ENCODE assay signal across 28 cellular contexts in genomic region chr20:49225896-49226295, GRCh38. TPM values are rescaled to one million over a fixed set of nuclear protein-coding genes. Genes with fewer than 3 reads are reported as not detected.
DNase-seq lines count a peak whose midpoint lies in the region; ATAC-seq, FAIRE-seq and TF ChIP-seq lines count a peak whose summit lies in the region.
"Had no signal": no experiment of that assay in that cellular context is flagged by ENCODE, and none has a peak within 500 bp of the region (broad histone marks: within the 10 kb centered on the region; RNA-seq: fewer than 3 reads in every experiment).

No MANE protein-coding gene starts in this region.

- no peaks in the 10 kb centered on the region for H3K9me3 ChIP-seq in HepG2 (ENCODE audit: low read length)
- H3K9me3 ChIP-seq in right lobe of liver: no peaks in the 10 kb centered on the region
- no peaks in the 10 kb centered on the region for H3K9me3 ChIP-seq in astrocyte (ENCODE audit: insufficient read depth, low read depth, low read length)
- H3K9me3 ChIP-seq in naive thymus-derived CD4-positive, alpha-beta T cell (ENCODE audit: control insufficient read depth in 2 of 3, low read length in 3 of 3): no peaks in the 10 kb centered on the region
- H3K9me3 ChIP-seq: gastrocnemius medialis, tibial artery had no signal

- H4K20me1 ChIP-seq in HepG2 (ENCODE audit: insufficient read depth, low read length) (no peaks in the 10 kb centered on the region), astrocyte (ENCODE audit: insufficient read depth, low read length) (no peaks in the 10 kb centered on the region)

- WGBS in HepG2 (ENCODE audit: low lambda C conversion rate): 94% methylated on average over 7 of the region's 7 CpGs
- WGBS in right lobe of liver (ENCODE audit: insufficient coverage, low coverage, low lambda C conversion rate, missing lambda C conversion rate): 88% methylated on average over 5 of the region's 7 CpGs

- H2AFZ ChIP-seq in HepG2 (ENCODE audit: low read length): no peak overlapping the region
- H2AFZ ChIP-seq in astrocyte (ENCODE audit: low read depth, low read length): no peak overlapping the region

- no TSS peak for BruUV-seq in HepG2 (replicated peaks; lab: Mats Ljungman, UMichigan)

- peak overlapping the region; percentile 50 for H3K4me3 Mint-ChIP-seq in astrocyte (ENCODE audit: unreplicated experiment)
- peak overlapping the region in 1 of 10 donors; percentile 51 for H3K4me3 Mint-ChIP-seq in naive thymus-derived CD4-positive, alpha-beta T cell
- H3K4me3 Mint-ChIP-seq: activated naive CD8-positive, alpha-beta T cell treated with anti-CD3 and anti-CD28 coated beads, Interleukin-2, amount 10 ng/mL, durations not matched to agents 7 days and 5 days; stimulated activated naive CD8-positive, alpha-beta T cell treated with anti-CD3 and anti-CD28 coated beads, Interleukin-15, amount 100 ng/mL, for 72 hours had no signal

- FAIRE-seq in HepG2 (lab: Jason Lieb, UNC) (no peak), astrocyte (lab: Jason Lieb, UNC) (no peak)
- FAIRE-seq: endothelial cell of umbilical vein had no signal

- no peak overlapping the region for H3K27ac Mint-ChIP-seq in astrocyte (ENCODE audit: unreplicated experiment)
- H3K27ac Mint-ChIP-seq in naive thymus-derived CD4-positive, alpha-beta T cell: peak overlapping the region in 5 of 9 donors; percentile 23 to 85 (median 55)
- H3K27ac Mint-ChIP-seq: activated naive CD8-positive, alpha-beta T cell treated with anti-CD3 and anti-CD28 coated beads, Interleukin-2, amount 10 ng/mL, durations not matched to agents 7 days and 5 days had no signal

- intact Hi-C loops in HepG2 (cut with micrococcal nuclease; ENCODE audit: unreplicated experiment): no loop called here
- intact Hi-C loops in right lobe of liver (cut with DNase I): no loop called here
- intact Hi-C loops in naive thymus-derived CD4-positive, alpha-beta T cell (cut with micrococcal nuclease): loop anchor here in 1 of 2 donors (10.0 kb wide), 1 partner anchor 1149 kb away; no protein-coding TSS in a partner anchor
- intact Hi-C loops in Right ventricle myocardium superior (cut with DNase I): no loop called here

- H3K27me3 Mint-ChIP-seq in astrocyte (ENCODE audit: low read depth, unreplicated experiment): no peaks in the 10 kb centered on the region
- H3K27me3 Mint-ChIP-seq in naive thymus-derived CD4-positive, alpha-beta T cell: no peaks in the 10 kb centered on the region
- H3K27me3 Mint-ChIP-seq: activated naive CD8-positive, alpha-beta T cell treated with anti-CD3 and anti-CD28 coated beads, Interleukin-2, amount 10 ng/mL, durations not matched to agents 7 days and 5 days; stimulated activated naive CD8-positive, alpha-beta T cell treated with anti-CD3 and anti-CD28 coated beads, Interleukin-15, amount 100 ng/mL, for 72 hours had no signal

- ATAC-seq in HepG2 (peak; percentile 52), right lobe of liver (no peak), Right ventricle myocardium superior (ENCODE audit: poor library complexity) (no peak), GM19397 (IDR thresholded peaks at IDR 0.05; ENCODE audit: unreplicated experiment) (no peak)
- ATAC-seq in naive thymus-derived CD4-positive, alpha-beta T cell: no peak
- ATAC-seq: gastrocnemius medialis; stimulated activated naive CD8-positive, alpha-beta T cell treated with anti-CD3 and anti-CD28 coated beads, Interleukin-15, amount 100 ng/mL, for 72 hours had no signal

- TF ChIP-seq POLR2A in HepG2 (IDR thresholded peaks at IDR 0.05; ENCODE audit: insufficient read depth in 1 of 2, low read depth in 2 of 2, low read length in 2 of 2) (no peak), right lobe of liver (IDR thresholded peaks at IDR 0.05) (no peak)

- no peak overlapping the region for H3K4me3 ChIP-seq in HepG2 (replicated peaks in 1 of 3; ENCODE audit: insufficient read depth in 1 of 3, low read depth in 2 of 3, low read length in 3 of 3)
- H3K4me3 ChIP-seq in right lobe of liver: no peak overlapping the region
- H3K4me3 ChIP-seq in astrocyte (ENCODE audit: insufficient read depth, low read depth, low read length): no peak overlapping the region
- H3K4me3 ChIP-seq in naive thymus-derived CD4-positive, alpha-beta T cell (ENCODE audit: low read length): no peak overlapping the region
- H3K4me3 ChIP-seq: dorsolateral prefrontal cortex, gastrocnemius medialis, skin epidermis, tibial artery had no signal

- peaks cover 36% of the 10 kb centered on the region for H3K36me3 Mint-ChIP-seq in astrocyte (ENCODE audit: low read depth, unreplicated experiment)
- H3K36me3 Mint-ChIP-seq in naive thymus-derived CD4-positive, alpha-beta T cell: peaks cover 9 to 64% (median 24%) of the 10 kb centered on the region in 5 donors

- H3K79me2 ChIP-seq in HepG2 (ENCODE audit: insufficient read depth, low read length): peaks cover 4% of the 10 kb centered on the region
- peaks cover 5% of the 10 kb centered on the region for H3K79me2 ChIP-seq in astrocyte (ENCODE audit: insufficient read depth, low read length)

- POLR2A ChIA-PET in HepG2 (lab: Yijun Ruan, JAX): no interaction called here
- POLR2A ChIA-PET in naive thymus-derived CD4-positive, alpha-beta T cell (lab: Charles Lee): no interaction called here

- no peak for TF ChIP-seq EP300 in HepG2 (IDR thresholded peaks at IDR 0.05; ENCODE audit: low read depth in 2 of 2, low read length in 2 of 2)
- no peak for TF ChIP-seq EP300 in HepG2 (CRISPR knock-in tag; IDR thresholded peaks at IDR 0.05; ENCODE audit: borderline replicate concordance)

- no peak for TF ChIP-seq RAD21 in HepG2 (CRISPR knock-in tag; IDR thresholded peaks at IDR 0.05)

- H3K4me2 ChIP-seq in HepG2 (ENCODE audit: low read depth, low read length): no peak overlapping the region
- no peak overlapping the region for H3K4me2 ChIP-seq in astrocyte (ENCODE audit: low read length)

- H3K9me3 Mint-ChIP-seq in astrocyte (ENCODE audit: unreplicated experiment): no peaks in the 10 kb centered on the region
- H3K9me3 Mint-ChIP-seq in naive thymus-derived CD4-positive, alpha-beta T cell: no peaks in the 10 kb centered on the region
- H3K9me3 Mint-ChIP-seq: activated naive CD8-positive, alpha-beta T cell treated with anti-CD3 and anti-CD28 coated beads, Interleukin-2, amount 10 ng/mL, durations not matched to agents 7 days and 5 days; stimulated activated naive CD8-positive, alpha-beta T cell treated with anti-CD3 and anti-CD28 coated beads, Interleukin-15, amount 100 ng/mL, for 72 hours had no signal

- H3K27me3 ChIP-seq in HepG2 (ENCODE audit: control insufficient read depth in 1 of 2, insufficient read depth in 2 of 2, low read length in 2 of 2) (no peaks in the 10 kb centered on the region), right lobe of liver (no peaks in the 10 kb centered on the region), astrocyte (ENCODE audit: insufficient read depth, low read length) (no peaks in the 10 kb centered on the region)
- H3K27me3 ChIP-seq in naive thymus-derived CD4-positive, alpha-beta T cell (ENCODE audit: control insufficient read depth in 2 of 2, insufficient read depth in 2 of 2, low read length in 2 of 2): no peaks in the 10 kb centered on the region
- H3K27me3 ChIP-seq: dorsolateral prefrontal cortex, gastrocnemius medialis, tibial artery had no signal

- in situ Hi-C loops in HepG2 (cut with HindIII; ENCODE audit: extremely low pct_ligation_motif_present, low pct_unique_long_range_greater_than_20kb): no loop called here

- peaks cover 14% of the 10 kb centered on the region for H3K4me1 Mint-ChIP-seq in astrocyte (ENCODE audit: low read depth, unreplicated experiment)
- peaks cover 3 to 17% (median 10%) of the 10 kb centered on the region in 7 donors for H3K4me1 Mint-ChIP-seq in naive thymus-derived CD4-positive, alpha-beta T cell

- DNase-seq in HepG2 (ENCODE audit: low spot score): no peak
- DNase-seq in right lobe of liver: no peak
- no peak for DNase-seq in astrocyte (ENCODE audit: low read depth)
- no peak for DNase-seq in naive thymus-derived CD4-positive, alpha-beta T cell
- DNase-seq in Right ventricle myocardium superior: no peak
- DNase-seq in dermis blood vessel endothelial cell: no peak
- DNase-seq in EL: no peak
- DNase-seq: activated CD4-positive, alpha-beta T cell treated with anti-CD3 and anti-CD28 coated beads for 1 hour; activated naive CD8-positive, alpha-beta T cell treated with anti-CD3 and anti-CD28 coated beads, Interleukin-2, amount 10 ng/mL, durations not matched to agents 7 days and 5 days; activated T-cell treated with anti-CD3 and anti-CD28 coated beads for 4 hours; aorta; central memory CD4-positive, alpha-beta T cell; dorsolateral prefrontal cortex; gastrocnemius medialis; H7; Karpas-422; NCI-H1436; NCI-H2081 treated with DMSO at 0.1 percent for 48 hours; NCI-H226; NCI-H69; occipital lobe; SHP77; stimulated activated naive CD8-positive, alpha-beta T cell treated with anti-CD3 and anti-CD28 coated beads, Interleukin-15, amount 100 ng/mL, for 72 hours; T-helper 2 cell; tibial artery had no signal

- TF ChIP-seq CTCF in HepG2 (CRISPR knock-in tag; IDR thresholded peaks at IDR 0.05) (peak; percentile 22; the same call in 1 of the 2 replicates), right lobe of liver (IDR thresholded peaks at IDR 0.05) (no peak), astrocyte (IDR thresholded peaks at IDR 0.05; ENCODE audit: insufficient read depth, low read depth, low read length) (no peak)

- H3K4me1 ChIP-seq in HepG2 (ENCODE audit: insufficient read depth, low read length) (peaks cover 5% of the 10 kb centered on the region; the same call in 1 of the 2 replicates), right lobe of liver (no peaks in the 10 kb centered on the region), astrocyte (ENCODE audit: insufficient read depth, low read length) (no peaks in the 10 kb centered on the region)
- H3K4me1 ChIP-seq in naive thymus-derived CD4-positive, alpha-beta T cell (ENCODE audit: control insufficient read depth in 2 of 2, insufficient read depth in 2 of 2, low read length in 2 of 2): peaks cover 0 to under 1% of the 10 kb centered on the region in 2 donors
- H3K4me1 ChIP-seq: gastrocnemius medialis had no signal

- H3K9ac ChIP-seq in HepG2 (ENCODE audit: insufficient read depth, low read depth, low read length) (no peak overlapping the region), astrocyte (ENCODE audit: low read length) (no peak overlapping the region)

- H3K27ac ChIP-seq in HepG2 (ENCODE audit: extremely low read length, insufficient read depth, low read length) (no peak overlapping the region), right lobe of liver (no peak overlapping the region), astrocyte (ENCODE audit: low read depth, low read length) (no peak overlapping the region)
- H3K27ac ChIP-seq in naive thymus-derived CD4-positive, alpha-beta T cell (ENCODE audit: low read depth, low read length): no peak overlapping the region
- H3K27ac ChIP-seq: dorsolateral prefrontal cortex, gastrocnemius medialis, skin epidermis, tibial artery had no signal

- H3K36me3 ChIP-seq in HepG2 (replicated peaks in 1 of 2; ENCODE audit: control insufficient read depth in 1 of 2, insufficient read depth in 2 of 2, low read length in 2 of 2) (peaks cover 59 to 86% of the 10 kb centered on the region in 2 experiments), right lobe of liver (peaks cover 0 to 83% (median 37%) of the 10 kb centered on the region in 4 donors), astrocyte (ENCODE audit: insufficient read depth, low read length) (peaks cover 42% of the 10 kb centered on the region)
- H3K36me3 ChIP-seq in naive thymus-derived CD4-positive, alpha-beta T cell (ENCODE audit: control insufficient read depth in 2 of 3, insufficient read depth in 3 of 3, low read length in 3 of 3): peaks cover 33 to 89% (median 36%) of the 10 kb centered on the region in 3 experiments

- CTCF ChIA-PET in HepG2 (lab: Yijun Ruan, JAX; ENCODE audit: low intra/inter-chr PET ratio, low total read pairs): interaction anchor here (0.7 kb wide), 1 partner anchor 93 kb away, joined by 3 read pairs; no protein-coding TSS in a partner anchor
- CTCF ChIA-PET in naive thymus-derived CD4-positive, alpha-beta T cell (lab: Charles Lee): no interaction called here

RNA-seq across cellular contexts. Expression of gene DDX27, which starts 6.7 kb away (rescaled TPM):
- total RNA-seq in HepG2 (2016; rRNA removed; fragmentation: Illumina TruSeq; extraction: Trizol): 72.8 and 88.3 TPM in 2 replicates
- total RNA-seq in HepG2 (2016; cell fraction: cytosol; rRNA removed; fragmentation: Illumina TruSeq; extraction: Trizol; ENCODE audit: low read depth): 8.9 and 9.5 TPM in 2 replicates
- total RNA-seq in HepG2 (2016; cell fraction: insoluble cytoplasmic fraction; rRNA removed; fragmentation: Illumina TruSeq; extraction: Trizol): 75.2 and 79.2 TPM in 2 replicates
- total RNA-seq in HepG2 (2016; cell fraction: membrane; rRNA removed; fragmentation: Illumina TruSeq; extraction: Trizol): 14.0 and 18.2 TPM in 2 replicates
- 44.4 and 46.5 TPM in 2 replicates for total RNA-seq in HepG2 (2016; cell fraction: nucleus; rRNA removed; fragmentation: Illumina TruSeq; extraction: Trizol)
- polyA plus RNA-seq in HepG2 (2011; rRNA removed): 42.6 and 48.0 TPM in 2 replicates
- 38.6 and 49.4 TPM in 2 replicates for polyA plus RNA-seq in HepG2 (2011; cell fraction: cytosol; rRNA removed)
- polyA plus RNA-seq in HepG2 (2011; cell fraction: nucleus; rRNA removed): 62.5 and 66.4 TPM in 2 replicates
- polyA plus RNA-seq in HepG2 (2012): 35.3 and 37.4 TPM in 2 replicates
- polyA plus RNA-seq in HepG2 (2016; cell fraction: cytosol; fragmentation: Illumina TruSeq; extraction: Trizol; ENCODE audit: low read depth): 4.7 and 5.9 TPM in 2 replicates
- 85.6 and 97.5 TPM in 2 replicates for polyA plus RNA-seq in HepG2 (2016; cell fraction: insoluble cytoplasmic fraction; fragmentation: Illumina TruSeq; extraction: Trizol; ENCODE audit: low read depth)
- polyA plus RNA-seq in HepG2 (2016; cell fraction: membrane; fragmentation: Illumina TruSeq; extraction: Trizol; ENCODE audit: low read depth): 8.4 and 10.7 TPM in 2 replicates
- polyA plus RNA-seq in HepG2 (2016; cell fraction: nucleus; fragmentation: Illumina TruSeq; extraction: Trizol; ENCODE audit: insufficient read depth, low read depth): 80.8 and 84.7 TPM in 2 replicates
- polyA minus RNA-seq in HepG2 (2011; rRNA and poly(A)+ RNA removed; ENCODE audit: low replicate concordance): 76.4 and 94.7 TPM in 2 replicates
- polyA minus RNA-seq in HepG2 (2011; cell fraction: cytosol; rRNA and poly(A)+ RNA removed): 26.3 and 26.8 TPM in 2 replicates
- 33.9 and 44.4 TPM in 2 replicates for polyA minus RNA-seq in HepG2 (2011; cell fraction: nucleus; rRNA and poly(A)+ RNA removed)
- total RNA-seq in right lobe of liver: 10 to 100 TPM in 5 of 6 experiments, 1 to 10 TPM in 1; 7.6 to 15.7 (median 11.6) TPM
- 34.6 and 38.3 TPM in 2 replicates for total RNA-seq in astrocyte
- 10 to 100 TPM; 43.4 to 94.1 (median 65.7) TPM for total RNA-seq in naive thymus-derived CD4-positive, alpha-beta T cell
- 10 to 100 TPM; 35.6 to 67.6 TPM for polyA plus RNA-seq in naive thymus-derived CD4-positive, alpha-beta T cell
- 12.2 TPM for total RNA-seq in Right ventricle myocardium superior
- total RNA-seq in dermis blood vessel endothelial cell: 31.0 and 31.1 TPM in 2 replicates

RNA-seq across cellular contexts. Expression of gene STAU1, which starts 37.8 kb away (rescaled TPM):
- total RNA-seq in HepG2 (2016; rRNA removed; fragmentation: Illumina TruSeq; extraction: Trizol) (119 and 186 TPM in 2 replicates), right lobe of liver (10 to 100 TPM; 53.7 to 96.6 (median 70.4) TPM), astrocyte (93.2 and 98.0 TPM in 2 replicates), Right ventricle myocardium superior (49.1 TPM), dermis blood vessel endothelial cell (51.1 and 102 TPM in 2 replicates)
- total RNA-seq in HepG2 (2016; cell fraction: cytosol; rRNA removed; fragmentation: Illumina TruSeq; extraction: Trizol; ENCODE audit: low read depth): 84.1 and 98.9 TPM in 2 replicates
- total RNA-seq in HepG2 (2016; cell fraction: insoluble cytoplasmic fraction; rRNA removed; fragmentation: Illumina TruSeq; extraction: Trizol): 118 and 170 TPM in 2 replicates
- 217 and 243 TPM in 2 replicates for total RNA-seq in HepG2 (2016; cell fraction: membrane; rRNA removed; fragmentation: Illumina TruSeq; extraction: Trizol)
- 77.6 and 86.1 TPM in 2 replicates for total RNA-seq in HepG2 (2016; cell fraction: nucleus; rRNA removed; fragmentation: Illumina TruSeq; extraction: Trizol)
- polyA plus RNA-seq in HepG2 (2011; rRNA removed): 121 and 133 TPM in 2 replicates
- 95.5 and 124 TPM in 2 replicates for polyA plus RNA-seq in HepG2 (2011; cell fraction: cytosol; rRNA removed)
- polyA plus RNA-seq in HepG2 (2011; cell fraction: nucleus; rRNA removed): 55.6 and 68.1 TPM in 2 replicates
- polyA plus RNA-seq in HepG2 (2012): 196 and 212 TPM in 2 replicates
- 100 and 110 TPM in 2 replicates for polyA plus RNA-seq in HepG2 (2016; cell fraction: cytosol; fragmentation: Illumina TruSeq; extraction: Trizol; ENCODE audit: low read depth)
- 241 and 269 TPM in 2 replicates for polyA plus RNA-seq in HepG2 (2016; cell fraction: insoluble cytoplasmic fraction; fragmentation: Illumina TruSeq; extraction: Trizol; ENCODE audit: low read depth)
- 212 and 250 TPM in 2 replicates for polyA plus RNA-seq in HepG2 (2016; cell fraction: membrane; fragmentation: Illumina TruSeq; extraction: Trizol; ENCODE audit: low read depth)
- 141 and 152 TPM in 2 replicates for polyA plus RNA-seq in HepG2 (2016; cell fraction: nucleus; fragmentation: Illumina TruSeq; extraction: Trizol; ENCODE audit: insufficient read depth, low read depth)
- 37.2 and 106 TPM in 2 replicates for polyA minus RNA-seq in HepG2 (2011; rRNA and poly(A)+ RNA removed; ENCODE audit: low replicate concordance)
- 158 and 174 TPM in 2 replicates for polyA minus RNA-seq in HepG2 (2011; cell fraction: cytosol; rRNA and poly(A)+ RNA removed)
- 61.8 and 82.7 TPM in 2 replicates for polyA minus RNA-seq in HepG2 (2011; cell fraction: nucleus; rRNA and poly(A)+ RNA removed)
- total RNA-seq in naive thymus-derived CD4-positive, alpha-beta T cell: 10 to 100 TPM; 42.8 to 56.3 (median 48.7) TPM
- 10 to 100 TPM; 35.8 to 42.8 TPM for polyA plus RNA-seq in naive thymus-derived CD4-positive, alpha-beta T cell

RNA-seq across cellular contexts. Expression of gene ZNFX1, which starts 52.0 kb away (rescaled TPM):
- 11.1 and 15.9 TPM in 2 replicates for total RNA-seq in HepG2 (2016; rRNA removed; fragmentation: Illumina TruSeq; extraction: Trizol)
- total RNA-seq in HepG2 (2016; cell fraction: cytosol; rRNA removed; fragmentation: Illumina TruSeq; extraction: Trizol; ENCODE audit: low read depth): 6.3 and 6.5 TPM in 2 replicates
- 11.0 and 12.7 TPM in 2 replicates for total RNA-seq in HepG2 (2016; cell fraction: insoluble cytoplasmic fraction; rRNA removed; fragmentation: Illumina TruSeq; extraction: Trizol)
- 9.7 and 10.8 TPM in 2 replicates for total RNA-seq in HepG2 (2016; cell fraction: membrane; rRNA removed; fragmentation: Illumina TruSeq; extraction: Trizol)
- total RNA-seq in HepG2 (2016; cell fraction: nucleus; rRNA removed; fragmentation: Illumina TruSeq; extraction: Trizol): 14.7 and 16.0 TPM in 2 replicates
- 2.9 and 3.5 TPM in 2 replicates for polyA plus RNA-seq in HepG2 (2011; rRNA removed)
- polyA plus RNA-seq in HepG2 (2011; cell fraction: cytosol; rRNA removed): 2.2 and 3.5 TPM in 2 replicates
- polyA plus RNA-seq in HepG2 (2011; cell fraction: nucleus; rRNA removed): 4.5 and 5.9 TPM in 2 replicates
- polyA plus RNA-seq in HepG2 (2012): 5.3 and 8.2 TPM in 2 replicates
- polyA plus RNA-seq in HepG2 (2016; cell fraction: cytosol; fragmentation: Illumina TruSeq; extraction: Trizol; ENCODE audit: low read depth): 1.1 and 1.4 TPM in 2 replicates
- polyA plus RNA-seq in HepG2 (2016; cell fraction: insoluble cytoplasmic fraction; fragmentation: Illumina TruSeq; extraction: Trizol; ENCODE audit: low read depth): 5.1 and 6.1 TPM in 2 replicates
- polyA plus RNA-seq in HepG2 (2016; cell fraction: membrane; fragmentation: Illumina TruSeq; extraction: Trizol; ENCODE audit: low read depth): 2.2 TPM in 2 replicates
- 16.4 and 18.7 TPM in 2 replicates for polyA plus RNA-seq in HepG2 (2016; cell fraction: nucleus; fragmentation: Illumina TruSeq; extraction: Trizol; ENCODE audit: insufficient read depth, low read depth)
- polyA minus RNA-seq in HepG2 (2011; rRNA and poly(A)+ RNA removed; ENCODE audit: low replicate concordance): 10.7 and 26.2 TPM in 2 replicates
- polyA minus RNA-seq in HepG2 (2011; cell fraction: cytosol; rRNA and poly(A)+ RNA removed): 5.7 and 8.7 TPM in 2 replicates
- polyA minus RNA-seq in HepG2 (2011; cell fraction: nucleus; rRNA and poly(A)+ RNA removed): 17.6 and 27.1 TPM in 2 replicates
- total RNA-seq in right lobe of liver: 10 to 100 TPM in 5 of 6 experiments, 1 to 10 TPM in 1; 9.3 to 17.5 (median 13.9) TPM
- 77.0 and 77.4 TPM in 2 replicates for total RNA-seq in astrocyte
- 10 to 100 TPM; 45.0 to 83.7 (median 62.2) TPM for total RNA-seq in naive thymus-derived CD4-positive, alpha-beta T cell
- polyA plus RNA-seq in naive thymus-derived CD4-positive, alpha-beta T cell: 10 to 100 TPM; 34.5 to 79.5 TPM
- 19.8 TPM for total RNA-seq in Right ventricle myocardium superior
- total RNA-seq in dermis blood vessel endothelial cell: 47.0 and 48.0 TPM in 2 replicates
